ENCODE assay signal across 8 cellular contexts in the genomic region with DNA sequence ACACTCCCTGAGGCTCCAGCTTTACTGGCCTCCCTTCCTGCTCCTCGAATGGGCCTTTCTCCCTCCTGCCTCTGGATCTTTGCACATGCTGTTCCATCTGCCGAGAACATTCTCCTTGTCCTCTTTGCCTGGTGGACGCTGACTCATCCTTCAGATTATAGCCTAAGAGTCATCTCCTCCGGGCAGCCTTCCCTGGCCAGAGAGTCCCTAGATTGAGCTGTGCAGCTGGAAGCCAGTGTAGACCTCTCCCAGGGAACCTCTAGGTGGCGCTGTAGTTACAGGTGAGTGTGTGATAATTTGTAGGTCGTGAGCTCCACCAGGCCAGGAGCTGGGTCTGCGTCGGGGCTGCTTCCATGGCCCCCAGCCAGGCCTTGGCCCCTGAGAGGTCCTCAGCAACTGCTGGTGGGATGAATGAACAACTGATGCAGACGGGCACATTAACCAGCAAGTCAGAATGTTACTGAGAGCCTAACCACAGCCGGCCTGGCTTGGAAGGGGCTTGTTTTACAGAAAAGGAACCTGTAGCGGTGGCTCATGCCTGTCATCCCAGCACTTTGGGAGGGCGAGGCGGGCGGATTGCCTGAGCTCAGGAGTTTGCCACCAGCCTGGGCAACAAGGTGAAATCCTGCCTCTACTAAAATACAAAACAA. TPM values are rescaled to one million over a fixed set of nuclear protein-coding genes. Genes with fewer than 3 reads are reported as not detected.
A peak's percentile ranks its signal among the peaks of the same experiment; 100 is the strongest.
DNase-seq lines count a peak whose midpoint lies in the region; ATAC-seq and TF ChIP-seq lines count a peak whose summit lies in the region.

No MANE protein-coding gene starts in this region.

- no peaks in the 10 kb centered on the region for H3K9me3 Mint-ChIP-seq in MCF 10A (ENCODE audit: unreplicated experiment)

- TF ChIP-seq CTCF in GM06990 (IDR thresholded peaks at IDR 0.05; ENCODE audit: insufficient read depth, low read length, poor library complexity, severe bottlenecking) = peak; percentile 84
- peak; percentile 62 for TF ChIP-seq CTCF in MCF 10A (IDR thresholded peaks at IDR 0.05; ENCODE audit: unreplicated experiment)
- TF ChIP-seq CTCF in left lung (IDR thresholded peaks at IDR 0.05) = peak; percentile 14 to 36

- H3K27me3 Mint-ChIP-seq in MCF 10A (ENCODE audit: insufficient read depth, unreplicated experiment) = peaks cover 35% of the 10 kb centered on the region

- CTCF ChIA-PET in MCF 10A (lab: Yijun Ruan, JAX) = interaction anchor here (0.6 to 3.8 kb wide), 16 partner anchors 9 to 744 kb away, joined by 3 to 38 read pairs (median 4); no protein-coding TSS in a partner anchor

- peak; percentile 66 for DNase-seq in A172 (ENCODE audit: low spot score)
- peak; percentile 42 for DNase-seq in GM06990 (ENCODE audit: extremely low read depth, insufficient read length)
- DNase-seq in NCI-H1694 (lab: John Stamatoyannopoulos, UW) = peak; percentile 81
- DNase-seq in T-helper 9 cell = peak; percentile 23
- peak; percentile 90 for DNase-seq in MCF 10A (ENCODE audit: unreplicated experiment)
- DNase-seq in left lung = peak; percentile 32 to 39
- peak; percentile 62 for DNase-seq in stimulated activated naive CD8-positive, alpha-beta T cell treated with anti-CD3 and anti-CD28 coated beads, Interleukin-15, Interleukin-2, amounts not matched to agents 100 U/mL and 50 U/mL, for 24 hours

- H3K36me3 ChIP-seq in GM06990 (ENCODE audit: control insufficient read depth, insufficient read depth, low read length) (no peaks in the 10 kb centered on the region), left lung (no peaks in the 10 kb centered on the region)

- intact Hi-C loops in MCF 10A (cut with micrococcal nuclease) (loop anchor here (1.0 to 5.0 kb wide), 2 partner anchors 63 to 744 kb away; no protein-coding TSS in a partner anchor), left lung (cut with DNase I) (loop anchor here in 1 of 2 donors (10.0 kb wide), 1 partner anchor 498 kb away; no protein-coding TSS in a partner anchor)

- POLR2A ChIA-PET in MCF 10A (lab: Yijun Ruan, JAX) = no interaction called here

- peaks cover 6% of the 10 kb centered on the region for H3K36me3 Mint-ChIP-seq in MCF 10A (ENCODE audit: insufficient read depth, unreplicated experiment)

- peaks cover 3% of the 10 kb centered on the region; the same call in 1 of the 2 replicates for H3K27me3 ChIP-seq in GM06990 (replicated peaks; ENCODE audit: control insufficient read depth, insufficient read depth, low read length)
- H3K27me3 ChIP-seq in left lung = peaks cover 0 to 75% of the 10 kb centered on the region in 2 donors

- H3K4me3 ChIP-seq in GM06990 (replicated peaks; ENCODE audit: low read depth, low read length) (no peak overlapping the region), left lung (no peak overlapping the region)

- H3K27ac Mint-ChIP-seq in MCF 10A (ENCODE audit: low read depth, unreplicated experiment) = no peak overlapping the region

- no peaks in the 10 kb centered on the region for H3K4me1 Mint-ChIP-seq in MCF 10A (ENCODE audit: insufficient read depth, unreplicated experiment)

- ATAC-seq in left lung (peak; percentile 64), HG03460 (IDR thresholded peaks at IDR 0.05; ENCODE audit: unreplicated experiment) (no peak)
- peak; percentile 50 for ATAC-seq in stimulated activated naive CD8-positive, alpha-beta T cell treated with anti-CD3 and anti-CD28 coated beads, Interleukin-15, Interleukin-2, amounts not matched to agents 100 U/mL and 50 U/mL, for 24 hours

- H3K9me3 ChIP-seq in left lung = no peaks in the 10 kb centered on the region

- no peaks in the 10 kb centered on the region for H3K4me1 ChIP-seq in left lung

- no peak overlapping the region for H3K27ac ChIP-seq in left lung

- BruUV-seq in MCF 10A (replicated peaks; lab: Mats Ljungman, UMichigan) = no TSS peak

- no peak overlapping the region for H3K4me3 Mint-ChIP-seq in MCF 10A (ENCODE audit: unreplicated experiment)

RNA-seq across cellular contexts. Expression of gene PNPLA5, which starts 8.7 kb away (rescaled TPM):
- total RNA-seq in A172 (2014; rRNA removed; shearing (Covaris generic)) = not detected in 2 replicates
- total RNA-seq in MCF 10A (2022) (not detected in 2 replicates), left lung (not detected)

RNA-seq across cellular contexts. Expression of gene SULT4A1, which starts 20.8 kb away (rescaled TPM):
- total RNA-seq in A172 (2014; rRNA removed; shearing (Covaris generic)) = 0.50 and 0.53 TPM in 2 replicates
- total RNA-seq in MCF 10A (2022) = not detected in 2 replicates
- total RNA-seq in left lung = not detected

RNA-seq across cellular contexts. Expression of gene PNPLA3, which starts 40.5 kb away (rescaled TPM):
- total RNA-seq in A172 (2014; rRNA removed; shearing (Covaris generic)) = 0.96 and 2.0 TPM in 2 replicates
- total RNA-seq in MCF 10A (2022) = 4.1 and 4.2 TPM in 2 replicates
- total RNA-seq in left lung = 1 to 10 TPM; 1.2 to 2.4 TPM

Comparison
In these comparisons a context has a peak if more than half of its experiments do, and no peak if none do; other contexts are left out.
1. DNase-seq: peak in every context shown above with its lines; median percentile 90 in MCF 10A; 81 in NCI-H1694; 66 in A172; 62 in stimulated activated naive CD8-positive, alpha-beta T cell treated with anti-CD3 and anti-CD28 coated beads, Interleukin-15, Interleukin-2, amounts not matched to agents 100 U/mL and 50 U/mL, for 24 hours; 42 in GM06990; 36 in left lung; 23 in T-helper 9 cell.
2. CTCF ChIP-seq: peak in every context shown above with its lines; median percentile 84 in GM06990; 62 in MCF 10A; 25 in left lung.